In genomic region chr4:184364100-184364921, GRCh38 we compare ENCODE assay signal across 15 cellular contexts.
DNase-seq lines count a peak whose midpoint lies in the region; ATAC-seq and FAIRE-seq lines count a peak whose summit lies in the region.
"Had no signal": no experiment of that assay in that cellular context is flagged by ENCODE, and none has a peak within 500 bp of the region (broad histone marks: within the 10 kb centered on the region; RNA-seq: fewer than 3 reads in every experiment).

No MANE protein-coding gene starts in this region.

- FAIRE-seq in frontal cortex (lab: Jason Lieb, UNC) (no peak), small intestine (lab: Jason Lieb, UNC) (no peak)

- H3K4me3 ChIP-seq in small intestine (ENCODE audit: low read depth in 1 of 2, low read length in 2 of 2) = no peak overlapping the region
- H3K4me3 ChIP-seq: ascending aorta, BLaER1, Peyer's patch had no signal

- no peak for DNase-seq in left colon
- DNase-seq in NCI-H2081 (lab: John Stamatoyannopoulos, UW) = no peak
- no peak for DNase-seq in UCSD-AML1 (lab: John Stamatoyannopoulos, UW; ENCODE audit: unreplicated experiment)
- DNase-seq in frontal cortex (ENCODE audit: low spot score in 2 of 2) = no peak
- no peak for DNase-seq in small intestine
- DNase-seq: activated T-cell treated with anti-CD3 and anti-CD28 coated beads for 4 hours; naive B cell; NCI-H1694; Peyer's patch; stimulated activated naive CD8-positive, alpha-beta T cell treated with anti-CD3 and anti-CD28 coated beads, Interleukin-15, amount 100 ng/mL, for 72 hours had no signal

- no peaks in the 10 kb centered on the region for H3K9me3 ChIP-seq in small intestine (ENCODE audit: control insufficient read depth, low read depth)
- H3K9me3 ChIP-seq: ascending aorta, Peyer's patch had no signal

- no peaks in the 10 kb centered on the region for H3K27me3 ChIP-seq in small intestine (ENCODE audit: control insufficient read depth in 2 of 2, insufficient read depth in 2 of 2, low read length in 2 of 2)
- H3K27me3 ChIP-seq: ascending aorta, BLaER1, Peyer's patch had no signal

- WGBS in small intestine, 3 donors = 34 to 57% (median 51%) methylated on average over 5 of the region's 5 CpGs

- intact Hi-C loops in left colon (cut with DNase I, micrococcal nuclease) = no loop called here

- no peak overlapping the region for H3K27ac ChIP-seq in small intestine (ENCODE audit: low read depth in 1 of 2, low read length in 1 of 2)
- H3K27ac ChIP-seq: ascending aorta, BLaER1, Peyer's patch had no signal

- H3K4me1 ChIP-seq in small intestine (ENCODE audit: control insufficient read depth in 2 of 2, insufficient read depth in 1 of 2, low read depth in 1 of 2, low read length in 1 of 2) = peaks cover 2 to 3% of the 10 kb centered on the region in 2 donors

- no peaks in the 10 kb centered on the region for H3K36me3 ChIP-seq in small intestine (ENCODE audit: control insufficient read depth in 2 of 2, insufficient read depth in 2 of 2, low read length in 2 of 2)
- H3K36me3 ChIP-seq: ascending aorta, BLaER1, Peyer's patch had no signal

- peak; percentile 77 for ATAC-seq in GM18520 (IDR thresholded peaks at IDR 0.05; ENCODE audit: unreplicated experiment)
- ATAC-seq in GM21576 (IDR thresholded peaks at IDR 0.05; ENCODE audit: unreplicated experiment) = peak; percentile 56
- ATAC-seq in HG03469 (IDR thresholded peaks at IDR 0.05; ENCODE audit: unreplicated experiment) = peak; percentile 64
- peak; percentile 83 for ATAC-seq in left colon
- ATAC-seq: stimulated activated naive CD8-positive, alpha-beta T cell treated with anti-CD3 and anti-CD28 coated beads, Interleukin-15, amount 100 ng/mL, for 72 hours had no signal
